8 cellular contexts compared by ENCODE assay signal in genomic region chr19:1853295-1854031, GRCh38. TPM values are rescaled to one million over a fixed set of nuclear protein-coding genes. Genes with fewer than 3 reads are reported as not detected.
DNase-seq lines count a peak whose midpoint lies in the region; ATAC-seq, FAIRE-seq and TF ChIP-seq lines count a peak whose summit lies in the region.

No MANE protein-coding gene starts in this region.

- H3K4me3 ChIP-seq in A549, result no peak overlapping the region

- peak; percentile 16 to 46; a peak in 5 of 6 replicates for ATAC-seq in A549
- no peak for ATAC-seq in HG03457 (IDR thresholded peaks at IDR 0.05; ENCODE audit: unreplicated experiment)

- DNase-seq in A549 (ENCODE audit: low read depth in 1 of 2, low spot score in 1 of 2), result peak; percentile 65 to 89
- peak; percentile 92 for DNase-seq in GM13977 (ENCODE audit: low spot score)
- DNase-seq in NCI-H510A treated with DMSO at 0.1 percent for 48 hours (lab: John Stamatoyannopoulos, UW), result peak; percentile 68
- DNase-seq in activated CD4-positive, alpha-beta T cell treated with anti-CD3 and anti-CD28 coated beads, Interleukin-2, amount 10 ng/mL, durations not matched to agents 7 days and 5 days, result peak; percentile 86
- peak; percentile 84 to 89 for DNase-seq in lung microvascular endothelial cell (ENCODE audit: low read depth in 2 of 2)
- DNase-seq in stimulated activated CD8-positive, alpha-beta memory T cell treated with anti-CD3 and anti-CD28 coated beads, Interleukin-2, amount 100 ng/mL, for 48 hours (ENCODE audit: low read depth in 2 of 2), result peak; percentile 82 to 83

- H3K27me3 Mint-ChIP-seq in activated CD4-positive, alpha-beta T cell treated with anti-CD3 and anti-CD28 coated beads, Interleukin-2, amount 10 ng/mL, durations not matched to agents 7 days and 5 days, result no peaks in the 10 kb centered on the region
- peaks cover 4% of the 10 kb centered on the region for H3K27me3 Mint-ChIP-seq in dendritic cell treated with granulocyte-macrophage colony-stimulating factor and Interleukin-4, amounts not matched to agents 40 ng/mL and 50 ng/mL, for 4 days

- no peak for TF ChIP-seq EP300 in A549 (IDR thresholded peaks at IDR 0.05)

- no peak for FAIRE-seq in A549 (lab: Jason Lieb, UNC)

- H3K4me1 Mint-ChIP-seq in activated CD4-positive, alpha-beta T cell treated with anti-CD3 and anti-CD28 coated beads, Interleukin-2, amount 10 ng/mL, durations not matched to agents 7 days and 5 days, result peaks cover 64% of the 10 kb centered on the region
- peaks cover 58% of the 10 kb centered on the region for H3K4me1 Mint-ChIP-seq in dendritic cell treated with granulocyte-macrophage colony-stimulating factor and Interleukin-4, amounts not matched to agents 40 ng/mL and 50 ng/mL, for 4 days (ENCODE audit: low read depth)

- H3K9me3 ChIP-seq in A549, result no peaks in the 10 kb centered on the region

- peaks cover 60% of the 10 kb centered on the region for H3K4me1 ChIP-seq in A549

- TF ChIP-seq RAD21 in A549 (conservative IDR thresholded peaks at IDR 0.05 in 1 of 2, IDR thresholded peaks at IDR 0.05 in 1 of 2), result no peak

- H3K36me3 Mint-ChIP-seq in activated CD4-positive, alpha-beta T cell treated with anti-CD3 and anti-CD28 coated beads, Interleukin-2, amount 10 ng/mL, durations not matched to agents 7 days and 5 days (ENCODE audit: low read depth), result peaks cover 8% of the 10 kb centered on the region
- peaks cover 49% of the 10 kb centered on the region for H3K36me3 Mint-ChIP-seq in dendritic cell treated with granulocyte-macrophage colony-stimulating factor and Interleukin-4, amounts not matched to agents 40 ng/mL and 50 ng/mL, for 4 days (ENCODE audit: low read depth)

- TF ChIP-seq CTCF in A549 (IDR thresholded peaks at IDR 0.05), result peak; percentile 57
- TF ChIP-seq CTCF in GM13977 (IDR thresholded peaks at IDR 0.05; ENCODE audit: extremely low read depth, insufficient read depth, missing control alignments), result peak; percentile 97

- POLR2A ChIA-PET in A549 (lab: Yijun Ruan, JAX), result no interaction called here
- POLR2A ChIA-PET in activated CD4-positive, alpha-beta T cell treated with anti-CD3 and anti-CD28 coated beads, Interleukin-2, amount 10 ng/mL, durations not matched to agents 7 days and 5 days (lab: Charles Lee), result no interaction called here

- in situ Hi-C loops in GM13977 (cut with MboI; ENCODE audit: low pct_unique_long_range_greater_than_20kb, low sequenced_read_pairs, unreplicated experiment), result no loop called here

- CTCF ChIA-PET in A549 (lab: Yijun Ruan, JAX), result interaction anchor here (0.6 to 7.4 kb wide), 6 partner anchors 10 to 394 kb away, joined by 3 to 60 read pairs (median 5); no protein-coding TSS in a partner anchor
- CTCF ChIA-PET in activated CD4-positive, alpha-beta T cell treated with anti-CD3 and anti-CD28 coated beads, Interleukin-2, amount 10 ng/mL, durations not matched to agents 7 days and 5 days (lab: Charles Lee), result interaction anchor here (0.5 to 1.4 kb wide), 7 partner anchors 11 to 376 kb away, joined by 3 to 5 read pairs (median 3); no protein-coding TSS in a partner anchor

- H3K4me2 ChIP-seq in A549, result peak overlapping the region; percentile 99

- no peak for TF ChIP-seq POLR2A in A549 (IDR thresholded peaks at IDR 0.05; ENCODE audit: low read length)

- peak overlapping the region; percentile 94 for H3K27ac Mint-ChIP-seq in activated CD4-positive, alpha-beta T cell treated with anti-CD3 and anti-CD28 coated beads, Interleukin-2, amount 10 ng/mL, durations not matched to agents 7 days and 5 days
- peak overlapping the region; percentile 97 for H3K27ac Mint-ChIP-seq in dendritic cell treated with granulocyte-macrophage colony-stimulating factor and Interleukin-4, amounts not matched to agents 40 ng/mL and 50 ng/mL, for 4 days

- peak overlapping the region; percentile 68 to 100 for H3K27ac ChIP-seq in A549

- 3% methylated on average over 15 of the region's 27 CpGs for WGBS in A549 (ENCODE audit: missing lambda C conversion rate)

- no peaks in the 10 kb centered on the region for H3K9me3 Mint-ChIP-seq in activated CD4-positive, alpha-beta T cell treated with anti-CD3 and anti-CD28 coated beads, Interleukin-2, amount 10 ng/mL, durations not matched to agents 7 days and 5 days
- H3K9me3 Mint-ChIP-seq in dendritic cell treated with granulocyte-macrophage colony-stimulating factor and Interleukin-4, amounts not matched to agents 40 ng/mL and 50 ng/mL, for 4 days, result no peaks in the 10 kb centered on the region

- intact Hi-C loops in dendritic cell treated with granulocyte-macrophage colony-stimulating factor and Interleukin-4, amounts not matched to agents 40 ng/mL and 50 ng/mL, for 4 days (cut with micrococcal nuclease), result no loop called here

- H3K4me3 Mint-ChIP-seq in activated CD4-positive, alpha-beta T cell treated with anti-CD3 and anti-CD28 coated beads, Interleukin-2, amount 10 ng/mL, durations not matched to agents 7 days and 5 days, result peak overlapping the region; percentile 62
- H3K4me3 Mint-ChIP-seq in dendritic cell treated with granulocyte-macrophage colony-stimulating factor and Interleukin-4, amounts not matched to agents 40 ng/mL and 50 ng/mL, for 4 days, result peak overlapping the region; percentile 62

TF ChIP-seq in A549, 52 proteins besides CTCF, POLR2A, EP300 and RAD21 (continues in another document):
- TF ChIP-seq HOXA7 (CRISPR knock-in tag; IDR thresholded peaks at IDR 0.05) (no peak), POLR2AphosphoS2 (conservative IDR thresholded peaks at IDR 0.05; ENCODE audit: low read length) (no peak; the same call in 1 of the 2 replicates), HOXB5 (CRISPR knock-in tag; IDR thresholded peaks at IDR 0.05) (0 out of 2 replicates have a peak, but pooled peaks have one; percentile 42), GATA3 (IDR thresholded peaks at IDR 0.05; ENCODE audit: borderline replicate concordance) (no peak), RNF2 (IDR thresholded peaks at IDR 0.05; ENCODE audit: borderline replicate concordance, low read depth) (no peak), HEYL (CRISPR knock-in tag; IDR thresholded peaks at IDR 0.05) (no peak), USF2 (IDR thresholded peaks at IDR 0.05) (peak; percentile 89)

RNA-seq across cellular contexts. Expression of gene REXO1, which starts 5.2 kb away (rescaled TPM):
- 5.6 and 7.3 TPM in 2 replicates for polyA plus RNA-seq in A549 (2011; rRNA removed)
- 25.2 and 29.8 TPM in 2 replicates for polyA plus RNA-seq in A549 (2012; cell fraction: cytosol; rRNA removed)
- 73.2 and 590 TPM in 2 replicates for polyA plus RNA-seq in A549 (2012; cell fraction: nucleus; rRNA removed)
- polyA plus RNA-seq in A549 (2017; fragmentation: RNase III; extraction: RNeasy Plus Mini Kit Qiagen cat#74134 plus additional on column Dnase treatment), result 13.8 to 15.6 TPM (median 14.5 TPM) in 3 replicates
- 5.5 and 18.1 TPM in 2 replicates for polyA minus RNA-seq in A549 (2011; rRNA and poly(A)+ RNA removed)
- 10 to 100 TPM; 44.2 to 54.7 TPM for total RNA-seq in activated CD4-positive, alpha-beta T cell treated with anti-CD3 and anti-CD28 coated beads, Interleukin-2, amount 10 ng/mL, durations not matched to agents 7 days and 5 days
- 4.4 and 6.9 TPM in 2 replicates for total RNA-seq in lung microvascular endothelial cell

RNA-seq across cellular contexts. Expression of gene KLF16, which starts 9.9 kb away (rescaled TPM):
- polyA plus RNA-seq in A549 (2011; rRNA removed) (4.1 and 5.8 TPM in 2 replicates), A549 (2017; fragmentation: RNase III; extraction: RNeasy Plus Mini Kit Qiagen cat#74134 plus additional on column Dnase treatment) (23.9 to 28.0 TPM (median 25.7 TPM) in 3 replicates)
- polyA plus RNA-seq in A549 (2012; cell fraction: cytosol; rRNA removed), result 22.9 and 43.9 TPM in 2 replicates
- polyA plus RNA-seq in A549 (2012; cell fraction: nucleus; rRNA removed), result 36.5 and 74.1 TPM in 2 replicates
- polyA minus RNA-seq in A549 (2011; rRNA and poly(A)+ RNA removed), result 2.7 and 4.3 TPM in 2 replicates
- total RNA-seq in activated CD4-positive, alpha-beta T cell treated with anti-CD3 and anti-CD28 coated beads, Interleukin-2, amount 10 ng/mL, durations not matched to agents 7 days and 5 days, result 10 to 100 TPM; 24.0 to 25.5 TPM
- 3.7 and 5.6 TPM in 2 replicates for total RNA-seq in lung microvascular endothelial cell

RNA-seq across cellular contexts. Expression of gene ABHD17A, which starts 31.8 kb away (rescaled TPM):
- polyA plus RNA-seq in A549 (2011; rRNA removed) (12.8 and 14.8 TPM in 2 replicates), A549 (2017; fragmentation: RNase III; extraction: RNeasy Plus Mini Kit Qiagen cat#74134 plus additional on column Dnase treatment) (20.9 to 23.1 TPM (median 21.7 TPM) in 3 replicates)
- 38.5 and 63.7 TPM in 2 replicates for polyA plus RNA-seq in A549 (2012; cell fraction: cytosol; rRNA removed)
- polyA plus RNA-seq in A549 (2012; cell fraction: nucleus; rRNA removed), result 70.9 and 111 TPM in 2 replicates
- 4.3 and 5.5 TPM in 2 replicates for polyA minus RNA-seq in A549 (2011; rRNA and poly(A)+ RNA removed)
- 100 to 1,000 TPM; 180 TPM for total RNA-seq in activated CD4-positive, alpha-beta T cell treated with anti-CD3 and anti-CD28 coated beads, Interleukin-2, amount 10 ng/mL, durations not matched to agents 7 days and 5 days
- total RNA-seq in lung microvascular endothelial cell, result 82.4 and 102 TPM in 2 replicates

RNA-seq across cellular contexts. Expression of gene ATP8B3, which starts 41.4 kb away (rescaled TPM):
- polyA plus RNA-seq in A549 (2011; rRNA removed) (2.7 and 4.7 TPM in 2 replicates), A549 (2017; fragmentation: RNase III; extraction: RNeasy Plus Mini Kit Qiagen cat#74134 plus additional on column Dnase treatment) (3.2 to 4.2 TPM (median 3.9 TPM) in 3 replicates)
- polyA plus RNA-seq in A549 (2012; cell fraction: cytosol; rRNA removed), result 4.8 and 6.9 TPM in 2 replicates
- 19.2 and 19.8 TPM in 2 replicates for polyA plus RNA-seq in A549 (2012; cell fraction: nucleus; rRNA removed)
- polyA minus RNA-seq in A549 (2011; rRNA and poly(A)+ RNA removed), result 4.5 and 6.4 TPM in 2 replicates
- 10 to 100 TPM; 22.2 to 28.8 TPM for total RNA-seq in activated CD4-positive, alpha-beta T cell treated with anti-CD3 and anti-CD28 coated beads, Interleukin-2, amount 10 ng/mL, durations not matched to agents 7 days and 5 days
- total RNA-seq in lung microvascular endothelial cell, result 0.20 and 0.65 TPM in 2 replicates

RNA-seq across cellular contexts. Expression of gene ADAT3, which starts 51.7 kb away (rescaled TPM):
- 0.65 and 0.66 TPM in 2 replicates for polyA plus RNA-seq in A549 (2011; rRNA removed)
- 4.3 and 7.9 TPM in 2 replicates for polyA plus RNA-seq in A549 (2012; cell fraction: cytosol; rRNA removed)
- polyA plus RNA-seq in A549 (2012; cell fraction: nucleus; rRNA removed), result 9.1 and 18.1 TPM in 2 replicates
- polyA plus RNA-seq in A549 (2017; fragmentation: RNase III; extraction: RNeasy Plus Mini Kit Qiagen cat#74134 plus additional on column Dnase treatment), result 4.2 to 5.6 TPM (median 5.3 TPM) in 3 replicates
- 0.58 and 1.3 TPM in 2 replicates for polyA minus RNA-seq in A549 (2011; rRNA and poly(A)+ RNA removed)
- total RNA-seq in activated CD4-positive, alpha-beta T cell treated with anti-CD3 and anti-CD28 coated beads, Interleukin-2, amount 10 ng/mL, durations not matched to agents 7 days and 5 days, result 10 to 100 TPM; 10.6 to 13.3 TPM
- 1.3 and 3.0 TPM in 2 replicates for total RNA-seq in lung microvascular endothelial cell
